1 cellular context compared by ENCODE assay signal in genomic region chr16:69761983-69762842, GRCh38.
TF ChIP-seq lines count a peak whose summit lies in the region.

WWP2 (plus strand) TSS chr16:69762332; CDS start chr16:69787011, 24,679 bp downstream.

TF ChIP-seq in HepG2, 621 proteins besides CTCF, POLR2A, EP300 and RAD21 (continued from another document and continues in another):
- TF ChIP-seq NONO (IDR thresholded peaks at IDR 0.05) = no peak
- TF ChIP-seq NONO (CRISPR knock-in tag; conservative IDR thresholded peaks at IDR 0.05) = peak; percentile 88
- TF ChIP-seq SP5 (CRISPR knock-in tag; IDR thresholded peaks at IDR 0.05; ENCODE audit: borderline replicate concordance, low read depth) = no peak
- peak; percentile 65 for TF ChIP-seq GABPA (IDR thresholded peaks at IDR 0.05; ENCODE audit: low read depth, low read length)
- peak; percentile 87 for TF ChIP-seq GABPA (CRISPR knock-in tag; IDR thresholded peaks at IDR 0.05; ENCODE audit: low read depth)
- peak; percentile 84; the same call in 1 of the 2 replicates for TF ChIP-seq TSC22D2 (CRISPR knock-in tag; IDR thresholded peaks at IDR 0.05; ENCODE audit: borderline replicate concordance)
- peak; percentile 63; the same call in 1 of the 2 replicates for TF ChIP-seq FOXK1 (CRISPR knock-in tag; IDR thresholded peaks at IDR 0.05; ENCODE audit: borderline replicate concordance, low read depth)
- TF ChIP-seq TP53 (CRISPR knock-in tag; conservative IDR thresholded peaks at IDR 0.05) = 0 out of 2 replicates have a peak, but pooled peaks have one; percentile 62
- TF ChIP-seq ZNF615 (CRISPR knock-in tag; IDR thresholded peaks at IDR 0.05; ENCODE audit: borderline replicate concordance) = peak; percentile 73; the same call in 1 of the 2 replicates
- peak; percentile 51; the same call in 1 of the 2 replicates for TF ChIP-seq NCOA1 (CRISPR knock-in tag; IDR thresholded peaks at IDR 0.05)
- TF ChIP-seq KLF12 (CRISPR knock-in tag; IDR thresholded peaks at IDR 0.05; ENCODE audit: borderline replicate concordance) = peak; percentile 61; the same call in 1 of the 2 replicates
- peak; percentile 99 for TF ChIP-seq ELF1 (CRISPR knock-in tag; IDR thresholded peaks at IDR 0.05)
- TF ChIP-seq PITX1 (CRISPR knock-in tag; IDR thresholded peaks at IDR 0.05) = peak; percentile 33; the same call in 1 of the 2 replicates
- TF ChIP-seq POLR2AphosphoS5 (IDR thresholded peaks at IDR 0.05; ENCODE audit: low read depth, low read length) = peak; percentile 85
- TF ChIP-seq FOXO4 (CRISPR knock-in tag; conservative IDR thresholded peaks at IDR 0.05) = peak; percentile 74; the same call in 1 of the 2 replicates
- TF ChIP-seq, protein P1, sequence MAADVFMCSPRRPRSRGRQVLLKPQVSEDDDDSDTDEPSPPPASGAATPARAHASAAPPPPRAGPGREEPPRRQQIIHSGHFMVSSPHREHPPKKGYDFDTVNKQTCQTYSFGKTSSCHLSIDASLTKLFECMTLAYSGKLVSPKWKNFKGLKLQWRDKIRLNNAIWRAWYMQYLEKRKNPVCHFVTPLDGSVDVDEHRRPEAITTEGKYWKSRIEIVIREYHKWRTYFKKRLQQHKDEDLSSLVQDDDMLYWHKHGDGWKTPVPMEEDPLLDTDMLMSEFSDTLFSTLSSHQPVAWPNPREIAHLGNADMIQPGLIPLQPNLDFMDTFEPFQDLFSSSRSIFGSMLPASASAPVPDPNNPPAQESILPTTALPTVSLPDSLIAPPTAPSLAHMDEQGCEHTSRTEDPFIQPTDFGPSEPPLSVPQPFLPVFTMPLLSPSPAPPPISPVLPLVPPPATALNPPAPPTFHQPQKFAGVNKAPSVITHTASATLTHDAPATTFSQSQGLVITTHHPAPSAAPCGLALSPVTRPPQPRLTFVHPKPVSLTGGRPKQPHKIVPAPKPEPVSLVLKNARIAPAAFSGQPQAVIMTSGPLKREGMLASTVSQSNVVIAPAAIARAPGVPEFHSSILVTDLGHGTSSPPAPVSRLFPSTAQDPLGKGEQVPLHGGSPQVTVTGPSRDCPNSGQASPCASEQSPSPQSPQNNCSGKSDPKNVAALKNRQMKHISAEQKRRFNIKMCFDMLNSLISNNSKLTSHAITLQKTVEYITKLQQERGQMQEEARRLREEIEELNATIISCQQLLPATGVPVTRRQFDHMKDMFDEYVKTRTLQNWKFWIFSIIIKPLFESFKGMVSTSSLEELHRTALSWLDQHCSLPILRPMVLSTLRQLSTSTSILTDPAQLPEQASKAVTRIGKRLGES (CRISPR knock-in tag; IDR thresholded peaks at IDR 0.05; ENCODE audit: borderline replicate concordance) = no peak
- TF ChIP-seq THAP7 (CRISPR knock-in tag; IDR thresholded peaks at IDR 0.05) = no peak
- peak; percentile 71; the same call in 1 of the 2 replicates for TF ChIP-seq CBFB (CRISPR knock-in tag; IDR thresholded peaks at IDR 0.05)
- TF ChIP-seq THAP11 (CRISPR knock-in tag; IDR thresholded peaks at IDR 0.05) = peak; percentile 89
- peak; percentile 98 for TF ChIP-seq RAD51 (IDR thresholded peaks at IDR 0.05; ENCODE audit: borderline replicate concordance)
- no peak for TF ChIP-seq ZNF235 (CRISPR knock-in tag; IDR thresholded peaks at IDR 0.05; ENCODE audit: borderline replicate concordance)
- TF ChIP-seq SP2 (CRISPR knock-in tag; IDR thresholded peaks at IDR 0.05) = peak; percentile 52; the same call in 1 of the 2 replicates
- TF ChIP-seq ZNF737 (CRISPR knock-in tag; IDR thresholded peaks at IDR 0.05; ENCODE audit: borderline replicate concordance) = no peak
- TF ChIP-seq, protein P2, sequence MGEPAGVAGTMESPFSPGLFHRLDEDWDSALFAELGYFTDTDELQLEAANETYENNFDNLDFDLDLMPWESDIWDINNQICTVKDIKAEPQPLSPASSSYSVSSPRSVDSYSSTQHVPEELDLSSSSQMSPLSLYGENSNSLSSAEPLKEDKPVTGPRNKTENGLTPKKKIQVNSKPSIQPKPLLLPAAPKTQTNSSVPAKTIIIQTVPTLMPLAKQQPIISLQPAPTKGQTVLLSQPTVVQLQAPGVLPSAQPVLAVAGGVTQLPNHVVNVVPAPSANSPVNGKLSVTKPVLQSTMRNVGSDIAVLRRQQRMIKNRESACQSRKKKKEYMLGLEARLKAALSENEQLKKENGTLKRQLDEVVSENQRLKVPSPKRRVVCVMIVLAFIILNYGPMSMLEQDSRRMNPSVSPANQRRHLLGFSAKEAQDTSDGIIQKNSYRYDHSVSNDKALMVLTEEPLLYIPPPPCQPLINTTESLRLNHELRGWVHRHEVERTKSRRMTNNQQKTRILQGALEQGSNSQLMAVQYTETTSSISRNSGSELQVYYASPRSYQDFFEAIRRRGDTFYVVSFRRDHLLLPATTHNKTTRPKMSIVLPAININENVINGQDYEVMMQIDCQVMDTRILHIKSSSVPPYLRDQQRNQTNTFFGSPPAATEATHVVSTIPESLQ (CRISPR knock-in tag; conservative IDR thresholded peaks at IDR 0.05) = no peak
- TF ChIP-seq ZNF839 (CRISPR knock-in tag; IDR thresholded peaks at IDR 0.05; ENCODE audit: borderline replicate concordance) = no peak
- no peak for TF ChIP-seq HNRNPH1 (optimal IDR thresholded peaks at IDR 0.05; ENCODE audit: low read depth, low read length)
- peak; percentile 77; the same call in 1 of the 2 replicates for TF ChIP-seq ZZZ3 (CRISPR knock-in tag; IDR thresholded peaks at IDR 0.05; ENCODE audit: borderline replicate concordance)
- TF ChIP-seq, protein P3, sequence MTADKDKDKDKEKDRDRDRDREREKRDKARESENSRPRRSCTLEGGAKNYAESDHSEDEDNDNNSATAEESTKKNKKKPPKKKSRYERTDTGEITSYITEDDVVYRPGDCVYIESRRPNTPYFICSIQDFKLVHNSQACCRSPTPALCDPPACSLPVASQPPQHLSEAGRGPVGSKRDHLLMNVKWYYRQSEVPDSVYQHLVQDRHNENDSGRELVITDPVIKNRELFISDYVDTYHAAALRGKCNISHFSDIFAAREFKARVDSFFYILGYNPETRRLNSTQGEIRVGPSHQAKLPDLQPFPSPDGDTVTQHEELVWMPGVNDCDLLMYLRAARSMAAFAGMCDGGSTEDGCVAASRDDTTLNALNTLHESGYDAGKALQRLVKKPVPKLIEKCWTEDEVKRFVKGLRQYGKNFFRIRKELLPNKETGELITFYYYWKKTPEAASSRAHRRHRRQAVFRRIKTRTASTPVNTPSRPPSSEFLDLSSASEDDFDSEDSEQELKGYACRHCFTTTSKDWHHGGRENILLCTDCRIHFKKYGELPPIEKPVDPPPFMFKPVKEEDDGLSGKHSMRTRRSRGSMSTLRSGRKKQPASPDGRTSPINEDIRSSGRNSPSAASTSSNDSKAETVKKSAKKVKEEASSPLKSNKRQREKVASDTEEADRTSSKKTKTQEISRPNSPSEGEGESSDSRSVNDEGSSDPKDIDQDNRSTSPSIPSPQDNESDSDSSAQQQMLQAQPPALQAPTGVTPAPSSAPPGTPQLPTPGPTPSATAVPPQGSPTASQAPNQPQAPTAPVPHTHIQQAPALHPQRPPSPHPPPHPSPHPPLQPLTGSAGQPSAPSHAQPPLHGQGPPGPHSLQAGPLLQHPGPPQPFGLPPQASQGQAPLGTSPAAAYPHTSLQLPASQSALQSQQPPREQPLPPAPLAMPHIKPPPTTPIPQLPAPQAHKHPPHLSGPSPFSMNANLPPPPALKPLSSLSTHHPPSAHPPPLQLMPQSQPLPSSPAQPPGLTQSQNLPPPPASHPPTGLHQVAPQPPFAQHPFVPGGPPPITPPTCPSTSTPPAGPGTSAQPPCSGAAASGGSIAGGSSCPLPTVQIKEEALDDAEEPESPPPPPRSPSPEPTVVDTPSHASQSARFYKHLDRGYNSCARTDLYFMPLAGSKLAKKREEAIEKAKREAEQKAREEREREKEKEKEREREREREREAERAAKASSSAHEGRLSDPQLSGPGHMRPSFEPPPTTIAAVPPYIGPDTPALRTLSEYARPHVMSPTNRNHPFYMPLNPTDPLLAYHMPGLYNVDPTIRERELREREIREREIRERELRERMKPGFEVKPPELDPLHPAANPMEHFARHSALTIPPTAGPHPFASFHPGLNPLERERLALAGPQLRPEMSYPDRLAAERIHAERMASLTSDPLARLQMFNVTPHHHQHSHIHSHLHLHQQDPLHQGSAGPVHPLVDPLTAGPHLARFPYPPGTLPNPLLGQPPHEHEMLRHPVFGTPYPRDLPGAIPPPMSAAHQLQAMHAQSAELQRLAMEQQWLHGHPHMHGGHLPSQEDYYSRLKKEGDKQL (CRISPR knock-in tag; IDR thresholded peaks at IDR 0.05; ENCODE audit: low read depth) = no peak
- 0 out of 2 replicates have a peak, but pooled peaks have one; percentile 28 for TF ChIP-seq PHF21A (CRISPR knock-in tag; IDR thresholded peaks at IDR 0.05)
- peak; percentile 86 for TF ChIP-seq KDM3A (CRISPR knock-in tag; IDR thresholded peaks at IDR 0.05; ENCODE audit: low read depth)
- TF ChIP-seq ZSCAN5A (CRISPR knock-in tag; IDR thresholded peaks at IDR 0.05; ENCODE audit: borderline replicate concordance) = peak; percentile 65
- 0 out of 2 replicates have a peak, but pooled peaks have one; percentile 33 for TF ChIP-seq EEA1 (CRISPR knock-in tag; IDR thresholded peaks at IDR 0.05; ENCODE audit: borderline replicate concordance)
- peak; percentile 48; the same call in 1 of the 2 replicates for TF ChIP-seq ZNF124 (CRISPR knock-in tag; IDR thresholded peaks at IDR 0.05)
- 0 out of 2 replicates have a peak, but pooled peaks have one; percentile 59 for TF ChIP-seq ZNF589 (CRISPR knock-in tag; conservative IDR thresholded peaks at IDR 0.05)
- peak; percentile 73; the same call in 1 of the 3 replicates for TF ChIP-seq MXI1 (IDR thresholded peaks at IDR 0.05; ENCODE audit: borderline replicate concordance, low read depth, low read length)
- no peak for TF ChIP-seq ZFP90 (CRISPR knock-in tag; IDR thresholded peaks at IDR 0.05; ENCODE audit: borderline replicate concordance)
- TF ChIP-seq TBL1XR1 (IDR thresholded peaks at IDR 0.05; ENCODE audit: borderline replicate concordance, low read length, partially characterized antibody) = peak; percentile 62
- peak; percentile 71 for TF ChIP-seq ZBTB7B (CRISPR knock-in tag; IDR thresholded peaks at IDR 0.05)
- peak; percentile 71; the same call in 1 of the 2 replicates for TF ChIP-seq NFIC (IDR thresholded peaks at IDR 0.05; ENCODE audit: low read length)
- TF ChIP-seq, protein P4, sequence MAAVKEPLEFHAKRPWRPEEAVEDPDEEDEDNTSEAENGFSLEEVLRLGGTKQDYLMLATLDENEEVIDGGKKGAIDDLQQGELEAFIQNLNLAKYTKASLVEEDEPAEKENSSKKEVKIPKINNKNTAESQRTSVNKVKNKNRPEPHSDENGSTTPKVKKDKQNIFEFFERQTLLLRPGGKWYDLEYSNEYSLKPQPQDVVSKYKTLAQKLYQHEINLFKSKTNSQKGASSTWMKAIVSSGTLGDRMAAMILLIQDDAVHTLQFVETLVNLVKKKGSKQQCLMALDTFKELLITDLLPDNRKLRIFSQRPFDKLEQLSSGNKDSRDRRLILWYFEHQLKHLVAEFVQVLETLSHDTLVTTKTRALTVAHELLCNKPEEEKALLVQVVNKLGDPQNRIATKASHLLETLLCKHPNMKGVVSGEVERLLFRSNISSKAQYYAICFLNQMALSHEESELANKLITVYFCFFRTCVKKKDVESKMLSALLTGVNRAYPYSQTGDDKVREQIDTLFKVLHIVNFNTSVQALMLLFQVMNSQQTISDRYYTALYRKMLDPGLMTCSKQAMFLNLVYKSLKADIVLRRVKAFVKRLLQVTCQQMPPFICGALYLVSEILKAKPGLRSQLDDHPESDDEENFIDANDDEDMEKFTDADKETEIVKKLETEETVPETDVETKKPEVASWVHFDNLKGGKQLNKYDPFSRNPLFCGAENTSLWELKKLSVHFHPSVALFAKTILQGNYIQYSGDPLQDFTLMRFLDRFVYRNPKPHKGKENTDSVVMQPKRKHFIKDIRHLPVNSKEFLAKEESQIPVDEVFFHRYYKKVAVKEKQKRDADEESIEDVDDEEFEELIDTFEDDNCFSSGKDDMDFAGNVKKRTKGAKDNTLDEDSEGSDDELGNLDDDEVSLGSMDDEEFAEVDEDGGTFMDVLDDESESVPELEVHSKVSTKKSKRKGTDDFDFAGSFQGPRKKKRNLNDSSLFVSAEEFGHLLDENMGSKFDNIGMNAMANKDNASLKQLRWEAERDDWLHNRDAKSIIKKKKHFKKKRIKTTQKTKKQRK (IDR thresholded peaks at IDR 0.05; ENCODE audit: low read length) = no peak
- no peak for TF ChIP-seq SRSF4 (IDR thresholded peaks at IDR 0.05; ENCODE audit: low read depth, low read length, poor library complexity, severe bottlenecking)
- TF ChIP-seq ZNF441 (CRISPR knock-in tag; IDR thresholded peaks at IDR 0.05; ENCODE audit: borderline replicate concordance) = 0 out of 2 replicates have a peak, but pooled peaks have one; percentile 18
- TF ChIP-seq HNF1B (CRISPR knock-in tag; IDR thresholded peaks at IDR 0.05) = peak; percentile 75
- TF ChIP-seq NR2F2 (IDR thresholded peaks at IDR 0.05; ENCODE audit: borderline replicate concordance, low read depth) = no peak; the same call in 1 of the 2 replicates
